8 cellular contexts compared by ENCODE assay signal in the genomic region with DNA sequence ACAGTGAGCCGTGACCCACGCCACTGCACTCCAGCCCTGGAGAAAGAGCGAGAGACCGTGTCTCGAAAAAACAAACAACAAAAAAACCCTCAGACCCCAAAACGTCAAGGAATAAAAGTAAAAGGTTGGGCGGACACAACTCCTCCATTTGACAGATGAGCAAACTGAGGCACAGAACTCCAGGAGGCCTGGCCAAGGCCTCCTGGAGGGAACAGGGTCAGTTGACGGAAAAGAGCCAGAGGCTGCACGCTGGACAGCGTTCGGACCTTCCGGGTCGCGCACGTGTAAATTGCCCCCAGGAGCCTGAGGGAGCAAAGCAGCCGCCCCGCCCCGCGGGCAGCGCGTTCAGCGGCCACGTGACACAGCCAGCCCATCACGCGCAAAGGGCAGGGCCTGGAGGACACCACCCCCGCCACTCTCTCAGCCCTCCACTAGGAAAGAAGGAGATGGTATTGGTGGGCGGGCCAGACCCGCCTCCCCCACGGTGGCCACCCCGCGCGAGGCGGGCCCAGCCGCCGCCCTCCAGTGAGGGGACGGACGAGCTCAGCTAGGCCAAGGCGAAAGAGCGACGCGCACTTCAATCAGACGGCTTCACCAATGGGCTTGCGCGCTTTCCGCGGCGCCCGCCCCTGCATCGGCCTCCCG.
DNase-seq lines count a peak whose midpoint lies in the region; ATAC-seq lines count a peak whose summit lies in the region.

No MANE protein-coding gene starts in this region.

- DNase-seq in AG08395 (ENCODE audit: low spot score) (peak; percentile 99), NCI-H446 (lab: John Stamatoyannopoulos, UW) (peak; percentile 79 to 95), cerebellar cortex (ENCODE audit: low spot score) (peak; percentile 98), islet precursor cell (peak; percentile 100)
- peak; percentile 92 for DNase-seq in stimulated activated CD4-positive, alpha-beta T cell treated with anti-CD3 and anti-CD28 coated beads, Interleukin-12 subunit alpha, Interleukin-12 subunit beta, amount 100 ng/mL, for 4 hours

- peak; percentile 87 for ATAC-seq in GM19025 (IDR thresholded peaks at IDR 0.05; ENCODE audit: low read depth, unreplicated experiment)
- peak; percentile 92 for ATAC-seq in HG03354 (IDR thresholded peaks at IDR 0.05; ENCODE audit: poor library complexity, severe bottlenecking, unreplicated experiment)
- ATAC-seq in activated CD4-positive, CD25-positive, alpha-beta regulatory T cell treated with anti-CD3 and anti-CD28 coated beads, Interleukin-2, amount 50 U/mL, for 24 hours, result peak; percentile 93

Comparison
In these comparisons a context has a peak if more than half of its experiments do, and no peak if none do; other contexts are left out.
1. Peak in every context shown above with its lines: DNase-seq and ATAC-seq.